ENCODE assay signal across 10 cellular contexts in genomic region chr21:33036430-33037162, GRCh38. TPM values are rescaled to one million over a fixed set of nuclear protein-coding genes. Genes with fewer than 3 reads are reported as not detected.
A peak's percentile ranks its signal among the peaks of the same experiment; 100 is the strongest.
DNase-seq lines count a peak whose midpoint lies in the region; ATAC-seq and TF ChIP-seq lines count a peak whose summit lies in the region.
"Had no signal": no experiment of that assay in that cellular context is flagged by ENCODE, and none has a peak within 500 bp of the region (broad histone marks: within the 10 kb centered on the region; RNA-seq: fewer than 3 reads in every experiment).

No MANE protein-coding gene starts in this region.

- POLR2A ChIA-PET in T-cell (lab: Charles Lee): no interaction called here

- peaks cover 25 to 40% of the 10 kb centered on the region in 2 donors for H3K27me3 Mint-ChIP-seq in T-cell

- no peak for TF ChIP-seq EP300 in ovary (IDR thresholded peaks at IDR 0.05)

- H3K36me3 ChIP-seq in ovary: no peaks in the 10 kb centered on the region

- intact Hi-C loops in right cardiac atrium (cut with DNase I): no loop called here
- intact Hi-C loops in ovary (cut with DNase I): no loop called here

- H3K4me3 ChIP-seq in right cardiac atrium (ENCODE audit: low read length) (no peak overlapping the region), ovary (no peak overlapping the region)
- H3K4me3 ChIP-seq: K562 had no signal

- H3K4me1 Mint-ChIP-seq in T-cell: peaks cover 7 to 10% (median 9%) of the 10 kb centered on the region in 3 donors

- H3K27me3 ChIP-seq in right cardiac atrium (ENCODE audit: control insufficient read depth, insufficient read depth) (no peaks in the 10 kb centered on the region), ovary (no peaks in the 10 kb centered on the region)

- CTCF ChIA-PET in T-cell (lab: Charles Lee): no interaction called here

- peak in 3 of 4 experiments; percentile 52 to 86 (median 73) for ATAC-seq in T-cell (replicated peaks in 1 of 4)
- ATAC-seq in right cardiac atrium: peak; percentile 53 to 77
- ATAC-seq in GM19467 (IDR thresholded peaks at IDR 0.05; ENCODE audit: unreplicated experiment): no peak
- no peak for ATAC-seq in omental fat pad (ENCODE audit: low FRiP score)
- ATAC-seq: K562 had no signal

- DNase-seq in AG08396 (ENCODE audit: low spot score) (peak; percentile 66), H4 (ENCODE audit: low spot score) (peak; percentile 64), T-cell (peak in 8 of 34 experiments; percentile 9 to 37 (median 22)), right cardiac atrium (peak in 1 of 3 donors; percentile 39), hippocampal formation (lab: John Stamatoyannopoulos, UW) (no peak), omental fat pad (ENCODE audit: low spot score) (no peak), ovary (no peak)

- TF ChIP-seq CTCF in omental fat pad (IDR thresholded peaks at IDR 0.05) (no peak), ovary (IDR thresholded peaks at IDR 0.05) (no peak)

- H3K9me3 Mint-ChIP-seq in T-cell: peaks cover 0 to 5% (median 0%) of the 10 kb centered on the region in 3 donors

- H3K4me1 ChIP-seq in right cardiac atrium (ENCODE audit: control insufficient read depth, insufficient read depth, low read length): no peaks in the 10 kb centered on the region
- H3K4me1 ChIP-seq in ovary (ENCODE audit: insufficient read depth): no peaks in the 10 kb centered on the region

- no peak for TF ChIP-seq POLR2A in ovary (IDR thresholded peaks at IDR 0.05)

- peak overlapping the region in 1 of 2 donors; percentile 40 for H3K27ac Mint-ChIP-seq in T-cell
- H3K27ac Mint-ChIP-seq: activated naive CD8-positive, alpha-beta T cell had no signal

- H3K27ac ChIP-seq in right cardiac atrium (ENCODE audit: low read length): no peak overlapping the region
- no peak overlapping the region for H3K27ac ChIP-seq in ovary

- no peaks in the 10 kb centered on the region for H3K9me3 ChIP-seq in right cardiac atrium (ENCODE audit: control insufficient read depth, low read length)
- no peaks in the 10 kb centered on the region for H3K9me3 ChIP-seq in ovary

- H3K4me3 Mint-ChIP-seq in T-cell: no peak overlapping the region
- H3K4me3 Mint-ChIP-seq: activated naive CD8-positive, alpha-beta T cell had no signal

- 37% methylated on average over 11 of the region's 11 CpGs for WGBS in right cardiac atrium
- WGBS in ovary, 3 donors: 26 to 34% (median 26%) methylated on average over 11 of the region's 11 CpGs

- no peaks in the 10 kb centered on the region for H3K36me3 Mint-ChIP-seq in T-cell

RNA-seq across cellular contexts. Expression of gene OLIG2, which starts 10.9 kb away (rescaled TPM):
- 1.5 and 1.7 TPM in 2 replicates for total RNA-seq in H4 (2014; rRNA removed; shearing (Covaris generic))
- total RNA-seq in T-cell (not detected), right cardiac atrium (not detected), omental fat pad (not detected), ovary (not detected)
- polyA plus RNA-seq in right cardiac atrium (not detected), ovary (not detected)
- total RNA-seq: K562 had no signal
- polyA plus RNA-seq: K562 had no signal

RNA-seq across cellular contexts. Expression of gene OLIG1, which starts 33.3 kb away (rescaled TPM):
- total RNA-seq in H4 (2014; rRNA removed; shearing (Covaris generic)): not detected in 2 replicates
- total RNA-seq in T-cell: not detected
- total RNA-seq in right cardiac atrium: 1 to 10 TPM in 1 of 4 donors, not detected in 3; 1.3 TPM
- polyA plus RNA-seq in right cardiac atrium: 0.68 TPM
- not detected for total RNA-seq in omental fat pad
- total RNA-seq in ovary: not detected
- polyA plus RNA-seq in ovary: not detected
- total RNA-seq: K562 had no signal
- polyA plus RNA-seq: K562 had no signal

Comparison
In these comparisons a context has a peak if more than half of its experiments do, and no peak if none do; other contexts are left out.
1. DNase-seq: peak in AG08396 (single experiment) and H4 (single experiment); none in hippocampal formation (0 of 2), omental fat pad (single experiment) and ovary (0 of 5).
2. ATAC-seq: peak in T-cell (3 of 4) and right cardiac atrium (2 of 2); none in GM19467 (single experiment) and omental fat pad (single experiment).